Comparison of ENCODE assay signal across 20 cellular contexts in the genomic region with DNA sequence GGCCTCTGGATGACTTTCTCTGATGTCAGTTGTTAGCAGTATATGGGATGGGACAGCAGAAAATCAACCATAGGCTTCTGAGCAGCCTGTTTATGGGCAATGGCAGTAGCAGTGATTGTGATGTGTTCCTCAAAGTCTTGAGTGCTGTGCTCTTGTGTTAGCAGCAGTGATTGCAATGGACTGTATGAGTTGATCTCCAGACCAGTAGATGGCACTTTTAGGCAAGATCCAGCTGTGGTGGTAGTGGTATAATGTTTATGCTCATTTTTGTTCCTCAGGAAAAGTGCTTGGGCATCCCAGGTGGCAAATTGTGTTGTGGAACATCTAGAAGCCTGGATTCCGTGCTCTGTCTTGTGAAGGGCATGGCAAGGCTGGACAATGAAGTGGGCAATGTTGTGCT.
"Had no signal": no experiment of that assay in that cellular context is flagged by ENCODE, and none has a peak within 500 bp of the region (broad histone marks: within the 10 kb centered on the region; RNA-seq: fewer than 3 reads in every experiment).

No MANE protein-coding gene starts in this region.

- H3K36me3 ChIP-seq: gastroesophageal sphincter, left ventricle myocardium inferior, lower lobe of right lung, neural progenitor cell, ovary, right atrium auricular region had no signal

- H3K4me2 ChIP-seq: neural progenitor cell had no signal

- H3K27me3 ChIP-seq: gastroesophageal sphincter, neural progenitor cell, ovary, right atrium auricular region had no signal

- FAIRE-seq: colon, keratinocyte, small intestine, urothelium cell line had no signal

- H3K9ac ChIP-seq: neural progenitor cell had no signal

- DNase-seq: effector CD4-positive, alpha-beta T cell; glutamatergic neuron; left cardiac atrium; left ventricle myocardium inferior; lower lobe of right lung; midbrain; nucleus accumbens; ovary; small intestine; stimulated activated CD4-positive, alpha-beta T cell treated with anti-CD3 and anti-CD28 coated beads, Interleukin-12 subunit alpha, Interleukin-12 subunit beta, amount 100 ng/mL, for 4 hours; stimulated activated naive CD4-positive, alpha-beta T cell treated with Interleukin-2 at 50 U/mL for 16 hours; trophoblast cell had no signal

- H3K27ac ChIP-seq: gastroesophageal sphincter, left ventricle myocardium inferior, lower lobe of right lung, neural progenitor cell, ovary, right atrium auricular region had no signal

- H3K4me1 ChIP-seq: gastroesophageal sphincter, left ventricle myocardium inferior, lower lobe of right lung, neural progenitor cell, right atrium auricular region had no signal

- H3K4me3 ChIP-seq: gastroesophageal sphincter, left ventricle myocardium inferior, lower lobe of right lung, neural progenitor cell, ovary, right atrium auricular region had no signal

- H3K9me3 ChIP-seq: ovary had no signal

- ATAC-seq: esophagus mucosa; gastroesophageal sphincter; left cardiac atrium; lower lobe of right lung; natural killer cell treated with Interleukin-12 subunit alpha and Interleukin-12 subunit beta and Interleukin-15 and Interleukin-18, amount 100 ng/mL, for 72 hours had no signal

- H2AFZ ChIP-seq: neural progenitor cell had no signal
